ENCODE assay signal across 31 cellular contexts in genomic region chr20:50360218-50360672, GRCh38.
DNase-seq lines count a peak whose midpoint lies in the region; ATAC-seq, FAIRE-seq and TF ChIP-seq lines count a peak whose summit lies in the region.
"Had no signal": no experiment of that assay in that cellular context is flagged by ENCODE, and none has a peak within 500 bp of the region (broad histone marks: within the 10 kb centered on the region; RNA-seq: fewer than 3 reads in every experiment).

No MANE protein-coding gene starts in this region.

- H3K4me1 ChIP-seq in A549 = peaks cover 5% of the 10 kb centered on the region; the same call in 1 of the 3 replicates
- peaks cover 10 to 21% of the 10 kb centered on the region in 2 experiments; a peak in 3 of 4 replicates for H3K4me1 ChIP-seq in HCT116 (ENCODE audit: control insufficient read depth in 1 of 2, insufficient read depth in 2 of 2, low read length in 2 of 2)
- peaks cover under 1 to 8% of the 10 kb centered on the region in 2 experiments; a peak in 3 of 5 replicates for H3K4me1 ChIP-seq in K562 (replicated peaks in 1 of 2; ENCODE audit: control insufficient read depth in 2 of 2, insufficient read depth in 2 of 2, low read length in 2 of 2)
- H3K4me1 ChIP-seq in mesenchymal stem cell (ENCODE audit: control insufficient read depth, insufficient read depth, low read depth, low read length) = peaks cover 2% of the 10 kb centered on the region

- TF ChIP-seq POLR2A in A549 (IDR thresholded peaks at IDR 0.05; ENCODE audit: low read length) (no peak), HCT116 (IDR thresholded peaks at IDR 0.05; ENCODE audit: borderline replicate concordance, extremely low read depth, insufficient read depth, insufficient read length) (no peak), K562 (conservative IDR thresholded peaks at IDR 0.05) (no peak)

- H3K36me3 Mint-ChIP-seq in nephron progenitor cell (ENCODE audit: low read depth) = no peaks in the 10 kb centered on the region
- H3K36me3 Mint-ChIP-seq in CD4-positive, alpha-beta T cell (ENCODE audit: low read depth) = no peaks in the 10 kb centered on the region
- H3K36me3 Mint-ChIP-seq: WTC11 had no signal

- H3K27me3 Mint-ChIP-seq in nephron progenitor cell (ENCODE audit: low read depth, poor library complexity) = peaks cover 19% of the 10 kb centered on the region
- no peaks in the 10 kb centered on the region for H3K27me3 Mint-ChIP-seq in CD4-positive, alpha-beta T cell

- H3K9me3 Mint-ChIP-seq in nephron progenitor cell = no peaks in the 10 kb centered on the region
- no peaks in the 10 kb centered on the region for H3K9me3 Mint-ChIP-seq in CD4-positive, alpha-beta T cell
- H3K9me3 Mint-ChIP-seq: stimulated activated naive CD8-positive, alpha-beta T cell treated with anti-CD3 and anti-CD28 coated beads, Interleukin-15, amount 100 ng/mL, for 72 hours; WTC11 had no signal

- FAIRE-seq in A549 (lab: Jason Lieb, UNC) (no peak), K562 (lab: Jason Lieb, UNC) (no peak)
- FAIRE-seq: RCC 7860, urothelium cell line had no signal

- no peaks in the 10 kb centered on the region for H3K36me3 ChIP-seq in HCT116 (ENCODE audit: control insufficient read depth in 1 of 2, insufficient read depth in 2 of 2, low read length in 2 of 2)
- no peaks in the 10 kb centered on the region for H3K36me3 ChIP-seq in K562 (ENCODE audit: control insufficient read depth, insufficient read depth, low read length)
- H3K36me3 ChIP-seq in mesenchymal stem cell (ENCODE audit: control insufficient read depth in 1 of 2, insufficient read depth in 2 of 2, low read depth in 1 of 2, low read length in 2 of 2) = no peaks in the 10 kb centered on the region
- no peaks in the 10 kb centered on the region for H3K36me3 ChIP-seq in WERI-Rb-1
- H3K36me3 ChIP-seq: BLaER1 treated with 17β-estradiol and CSF1 and Interleukin-3, amounts not matched to agents 10 nM and 100 nM had no signal

- POLR2A ChIA-PET in A549 (lab: Yijun Ruan, JAX) = no interaction called here
- POLR2A ChIA-PET in HCT116 (lab: Charles Lee) = no interaction called here
- POLR2A ChIA-PET in K562 (lab: Yijun Ruan, JAX) = interaction anchor here (1.1 kb wide), 1 partner anchor 9 kb away, joined by 3 read pairs; no protein-coding TSS in a partner anchor
- POLR2A ChIA-PET in CD4-positive, alpha-beta T cell (lab: Charles Lee) = no interaction called here

- WGBS in A549 (ENCODE audit: missing lambda C conversion rate) = 74% methylated on average over 3 of the region's 8 CpGs
- WGBS in K562 (ENCODE audit: insufficient coverage, low coverage, missing lambda C conversion rate) = 31% methylated on average over 7 of the region's 8 CpGs
- WGBS in mesenchymal stem cell = 88% methylated on average over 8 of the region's 8 CpGs

- peak overlapping the region; percentile 80 for H4K91ac ChIP-seq in mesenchymal stem cell (ENCODE audit: low read length)

- H4K8ac ChIP-seq in mesenchymal stem cell (ENCODE audit: low read length) = peak overlapping the region; percentile 76

- H3K9ac ChIP-seq in HCT116 (ENCODE audit: low read length) = no peak overlapping the region
- peak overlapping the region in 1 of 2 experiments; percentile 57; a peak in 2 of 4 replicates for H3K9ac ChIP-seq in K562 (ENCODE audit: insufficient read depth in 1 of 2, low read depth in 2 of 2, low read length in 2 of 2)
- H3K9ac ChIP-seq in mesenchymal stem cell (ENCODE audit: low read length) = no peak overlapping the region

- H3K23ac ChIP-seq in mesenchymal stem cell (ENCODE audit: low read length in 2 of 2) = no peak overlapping the region

- H3K9me2 ChIP-seq in HCT116 (ENCODE audit: insufficient read depth) = no peaks in the 10 kb centered on the region

- RAD21 ChIA-PET in HCT116 (lab: Charles Lee; ENCODE audit: low non-redundant PET in 1 of 2, low total read pairs in 2 of 2, uncharacterized antibody in 2 of 2, unreplicated experiment in 2 of 2) = no interaction called here

- H3K14ac ChIP-seq in mesenchymal stem cell (ENCODE audit: low read length in 2 of 2) = no peak overlapping the region

- peak overlapping the region; percentile 82 to 88 for H3K18ac ChIP-seq in mesenchymal stem cell (ENCODE audit: low read depth in 1 of 2, low read length in 2 of 2)

- H3K27me3 ChIP-seq in HCT116 (ENCODE audit: insufficient read depth, low read length) (no peaks in the 10 kb centered on the region), K562 (ENCODE audit: control insufficient read depth in 2 of 2, insufficient read depth in 2 of 2, low read length in 2 of 2) (no peaks in the 10 kb centered on the region; a peak in 1 of 5 replicates), mesenchymal stem cell (ENCODE audit: control insufficient read depth in 1 of 2, insufficient read depth in 1 of 2, low read length in 2 of 2) (peaks cover 0 to 5% of the 10 kb centered on the region in 2 experiments), WERI-Rb-1 (ENCODE audit: insufficient read depth, low read depth, severe bottlenecking) (no peaks in the 10 kb centered on the region)
- no peaks in the 10 kb centered on the region for H3K27me3 ChIP-seq in CD4-positive, alpha-beta T cell (ENCODE audit: control insufficient read depth, insufficient read depth, low read length)
- H3K27me3 ChIP-seq: BLaER1 treated with 17β-estradiol and CSF1 and Interleukin-3, amounts not matched to agents 10 nM and 100 nM had no signal

- peak overlapping the region; percentile 66 for H2BK120ac ChIP-seq in mesenchymal stem cell (ENCODE audit: low read depth, low read length)

- no peak for TF ChIP-seq RAD21 in A549 (conservative IDR thresholded peaks at IDR 0.05 in 1 of 2, IDR thresholded peaks at IDR 0.05 in 1 of 2)
- no peak for TF ChIP-seq RAD21 in HCT116 (IDR thresholded peaks at IDR 0.05; ENCODE audit: low read depth)
- no peak for TF ChIP-seq RAD21 in K562 (CRISPR knock-in tag; conservative IDR thresholded peaks at IDR 0.05 in 1 of 2, IDR thresholded peaks at IDR 0.05 in 1 of 2)

- H3K4me1 Mint-ChIP-seq in nephron progenitor cell = peaks cover 36% of the 10 kb centered on the region
- H3K4me1 Mint-ChIP-seq in CD4-positive, alpha-beta T cell (ENCODE audit: low read depth) = no peaks in the 10 kb centered on the region

- intact Hi-C loops in HCT116 (cut with micrococcal nuclease) (no loop called here), K562 (cut with micrococcal nuclease) (no loop called here), posterior cingulate gyrus (cut with DNase I) (no loop called here)
- intact Hi-C loops in CD4-positive, alpha-beta T cell (cut with DNase I, micrococcal nuclease) = no loop called here

- H2AK5ac ChIP-seq in mesenchymal stem cell (ENCODE audit: low read length, severe bottlenecking) = no peak overlapping the region

- H3K4me3 ChIP-seq in A549 = no peak overlapping the region
- H3K4me3 ChIP-seq in HCT116 (replicated peaks in 1 of 2; ENCODE audit: low read depth in 1 of 2, low read length in 2 of 2) = no peak overlapping the region
- H3K4me3 ChIP-seq in K562 = no peak overlapping the region
- H3K4me3 ChIP-seq in mesenchymal stem cell (ENCODE audit: insufficient read depth in 1 of 2, low read depth in 1 of 2, low read length in 2 of 2) = no peak overlapping the region
- H3K4me3 ChIP-seq in WERI-Rb-1 (ENCODE audit: low read depth, low read length) = no peak overlapping the region
- H3K4me3 ChIP-seq: BLaER1 treated with 17β-estradiol and CSF1 and Interleukin-3, amounts not matched to agents 10 nM and 100 nM; lung; SK-N-MC had no signal

- peak overlapping the region; percentile 99 for H2BK15ac ChIP-seq in mesenchymal stem cell (ENCODE audit: low read depth, poor library complexity, severe bottlenecking)

- H4K20me1 ChIP-seq in HCT116 (ENCODE audit: insufficient read depth) (no peaks in the 10 kb centered on the region), K562 (replicated peaks; ENCODE audit: control insufficient read depth, insufficient read depth, low read length) (0 out of 2 replicates have a peak, but pooled peaks cover 3% of the 10 kb centered on the region)
- H4K20me1 ChIP-seq: BLaER1 treated with 17β-estradiol and CSF1 and Interleukin-3, amounts not matched to agents 10 nM and 100 nM had no signal

- H3K79me2 ChIP-seq in HCT116 (ENCODE audit: insufficient read depth, low read length) (no peaks in the 10 kb centered on the region), K562 (ENCODE audit: control insufficient read depth, insufficient read depth, low read length) (no peaks in the 10 kb centered on the region)

- no peak overlapping the region for H3K4me2 ChIP-seq in A549
- H3K4me2 ChIP-seq in HCT116 (ENCODE audit: low read length) = peak overlapping the region; percentile 35
- H3K4me2 ChIP-seq in K562 (ENCODE audit: insufficient read depth, low read length) = no peak overlapping the region
- no peak overlapping the region for H3K4me2 ChIP-seq in mesenchymal stem cell (ENCODE audit: low read length, poor library complexity, severe bottlenecking)

- H3K27ac ChIP-seq in A549 (peak overlapping the region in 1 of 2 experiments; percentile 73; a peak in 3 of 6 replicates), HCT116 (ENCODE audit: low read depth, low read length) (no peak overlapping the region; the same call in 1 of the 2 replicates), K562 (ENCODE audit: extremely low read depth, low read depth, low read length) (no peak overlapping the region), mesenchymal stem cell (ENCODE audit: low read length, poor library complexity, severe bottlenecking) (no peak overlapping the region), WERI-Rb-1 (no peak overlapping the region)
- H3K27ac ChIP-seq in CD4-positive, alpha-beta T cell (ENCODE audit: low read depth, low read length) = no peak overlapping the region
- H3K27ac ChIP-seq: SK-N-MC had no signal

- H3K79me1 ChIP-seq in mesenchymal stem cell (replicated peaks; ENCODE audit: low read length, poor library complexity, severe bottlenecking) = no peaks in the 10 kb centered on the region

- TF ChIP-seq CTCF in A549 (IDR thresholded peaks at IDR 0.05) (no peak), HCT116 (IDR thresholded peaks at IDR 0.05 in 2 of 3, conservative IDR thresholded peaks at IDR 0.05 in 1 of 3; ENCODE audit: borderline replicate concordance in 1 of 3, insufficient read depth in 1 of 3, low read depth in 2 of 3, low read length in 2 of 3) (no peak), K562 (IDR thresholded peaks at IDR 0.05 in 2 of 3, conservative IDR thresholded peaks at IDR 0.05 in 1 of 3; ENCODE audit: insufficient read depth in 2 of 3, low read depth in 1 of 3, low read length in 3 of 3) (no peak), nephron progenitor cell (IDR thresholded peaks at IDR 0.05) (no peak), WERI-Rb-1 (IDR thresholded peaks at IDR 0.05; ENCODE audit: low read depth, low read length) (no peak)
- no peak for TF ChIP-seq CTCF in CD4-positive, alpha-beta T cell (IDR thresholded peaks at IDR 0.05)

- no peaks in the 10 kb centered on the region for H3K9me3 ChIP-seq in A549
- no peaks in the 10 kb centered on the region for H3K9me3 ChIP-seq in HCT116 (ENCODE audit: control insufficient read depth in 1 of 2, insufficient read depth in 1 of 2, low read depth in 1 of 2, low read length in 2 of 2)
- H3K9me3 ChIP-seq in K562 (replicated peaks; ENCODE audit: control insufficient read depth, insufficient read depth, low read depth, low read length) = no peaks in the 10 kb centered on the region
- no peaks in the 10 kb centered on the region for H3K9me3 ChIP-seq in mesenchymal stem cell (ENCODE audit: control insufficient read depth, low read length)
- no peaks in the 10 kb centered on the region for H3K9me3 ChIP-seq in WERI-Rb-1 (ENCODE audit: severe bottlenecking)
- no peaks in the 10 kb centered on the region for H3K9me3 ChIP-seq in CD4-positive, alpha-beta T cell (ENCODE audit: control insufficient read depth, low read length)
- H3K9me3 ChIP-seq: BLaER1 treated with 17β-estradiol and CSF1 and Interleukin-3, amounts not matched to agents 10 nM and 100 nM had no signal

- DNase-seq in A549 (ENCODE audit: low read depth in 1 of 2, low spot score in 1 of 2) (no peak), HCT116 (ENCODE audit: low read depth, low spot score) (no peak), K562 (ENCODE audit: extremely low read depth in 1 of 4, low spot score in 3 of 4) (no peak), mesenchymal stem cell (no peak), posterior cingulate gyrus (no peak), nephron progenitor cell (no peak), WERI-Rb-1 (no peak)
- no peak for DNase-seq in CD4-positive, alpha-beta T cell
- DNase-seq: activated CD4-positive, alpha-beta T cell treated with anti-CD3 and anti-CD28 coated beads, Interleukin-2, amount 50 U/mL, for 4 hours; activated CD8-positive, alpha-beta memory T cell treated with anti-CD3 and anti-CD28 coated beads, Interleukin-2, amount 50 U/mL, for 4 hours; cerebellar nuclear complex; effector CD4-positive, alpha-beta T cell; erythroblast; foreskin melanocyte; GF-D8; HCEC 1CT; hippocampal formation; MV-4-11; NCI-H2081; NCI-H446 treated with DMSO at 0.1 percent for 48 hours; occipital lobe; retina; stimulated activated CD4-positive, alpha-beta T cell treated with anti-CD3 and anti-CD28 coated beads, Interleukin-12 subunit alpha, Interleukin-12 subunit beta, amount 100 ng/mL, for 4 hours; stimulated activated CD4-positive, alpha-beta T cell treated with anti-CD3 and anti-CD28 coated beads, Interleukin-4, amount 100 ng/mL, for 4 hours; stimulated activated naive CD8-positive, alpha-beta T cell treated with anti-CD3 and anti-CD28 coated beads, Interleukin-15, amount 100 ng/mL, for 72 hours had no signal

- no peak overlapping the region for H3K27ac Mint-ChIP-seq in nephron progenitor cell
- no peak overlapping the region for H3K27ac Mint-ChIP-seq in CD4-positive, alpha-beta T cell
- H3K27ac Mint-ChIP-seq: stimulated activated naive CD8-positive, alpha-beta T cell treated with anti-CD3 and anti-CD28 coated beads, Interleukin-15, amount 100 ng/mL, for 72 hours; WTC11 had no signal

- H3K9me1 ChIP-seq in K562 (ENCODE audit: control insufficient read depth, insufficient read depth, low read length) = no peaks in the 10 kb centered on the region

- CTCF ChIA-PET in A549 (lab: Yijun Ruan, JAX) = interaction anchor here (1.5 kb wide), 1 partner anchor 9 kb away, joined by 4 read pairs; no protein-coding TSS in a partner anchor
- CTCF ChIA-PET in HCT116 (lab: Charles Lee) = no interaction called here
- CTCF ChIA-PET in K562 (lab: Yijun Ruan, JAX; ENCODE audit: low intra/inter-chr PET ratio) = no interaction called here
- CTCF ChIA-PET in CD4-positive, alpha-beta T cell (lab: Charles Lee) = no interaction called here

- H2AFZ ChIP-seq in HCT116 (ENCODE audit: low read depth, low read length, poor library complexity, severe bottlenecking) = no peak overlapping the region
- no peak overlapping the region for H2AFZ ChIP-seq in K562 (ENCODE audit: low read depth, low read length)
- no peak overlapping the region for H2AFZ ChIP-seq in mesenchymal stem cell (ENCODE audit: low read depth, low read length)

- peak overlapping the region; percentile 61 to 70 for H2BK12ac ChIP-seq in mesenchymal stem cell (ENCODE audit: low read length in 2 of 2)

- no peak for ATAC-seq in A549
- ATAC-seq in HCT116 = peak; percentile 40; the same call in 1 of the 2 replicates
- ATAC-seq in K562 = no peak
- ATAC-seq in CD4-positive, alpha-beta T cell (ENCODE audit: poor library complexity) = no peak
- ATAC-seq: stimulated activated naive CD8-positive, alpha-beta T cell treated with anti-CD3 and anti-CD28 coated beads, Interleukin-15, amount 100 ng/mL, for 72 hours; WTC11 had no signal

- H3K4ac ChIP-seq in mesenchymal stem cell (ENCODE audit: low read depth in 1 of 2, low read length in 2 of 2) = peak overlapping the region in 1 of 2 experiments; percentile 79

- in situ Hi-C loops in K562 (cut with MboI) = no loop called here

- no peak overlapping the region for H2BK5ac ChIP-seq in mesenchymal stem cell (ENCODE audit: low read depth, low read length, poor library complexity, severe bottlenecking)

- no TSS peak for BruUV-seq in HCT116 (replicated peaks; lab: Mats Ljungman, UMichigan)
- no TSS peak for BruUV-seq in K562 (replicated peaks; lab: Mats Ljungman, UMichigan)

- TF ChIP-seq EP300 in A549 (IDR thresholded peaks at IDR 0.05) (no peak), K562 (IDR thresholded peaks at IDR 0.05; ENCODE audit: low read length) (no peak)

- H3K4me3 Mint-ChIP-seq in nephron progenitor cell = no peak overlapping the region
- no peak overlapping the region for H3K4me3 Mint-ChIP-seq in CD4-positive, alpha-beta T cell
- H3K4me3 Mint-ChIP-seq: stimulated activated naive CD8-positive, alpha-beta T cell treated with anti-CD3 and anti-CD28 coated beads, Interleukin-15, amount 100 ng/mL, for 72 hours; WTC11 had no signal

Comparison
In these comparisons a context has a peak if more than half of its experiments do, and no peak if none do; other contexts are left out.
1. Of the 35 proteins assayed by ChIP-seq in both K562 and A549: peak only in K562: none; only in A549: none; in both: ZFP36; in neither: 34.